20 cellular contexts compared by ENCODE assay signal in genomic region chr7:150997817-150998216, GRCh38. TPM values are rescaled to one million over a fixed set of nuclear protein-coding genes. Genes with fewer than 3 reads are reported as not detected.
A peak's percentile ranks its signal among the peaks of the same experiment; 100 is the strongest.
DNase-seq lines count a peak whose midpoint lies in the region; ATAC-seq, FAIRE-seq and TF ChIP-seq lines count a peak whose summit lies in the region.
"Had no signal": no experiment of that assay in that cellular context is flagged by ENCODE, and none has a peak within 500 bp of the region (broad histone marks: within the 10 kb centered on the region; RNA-seq: fewer than 3 reads in every experiment).

No MANE protein-coding gene starts in this region.

- peaks cover 53% of the 10 kb centered on the region for H3K4me1 Mint-ChIP-seq in CD4-positive, alpha-beta T cell (ENCODE audit: low read depth)
- H3K4me1 Mint-ChIP-seq in central memory CD8-positive, alpha-beta T cell: peaks cover 23% of the 10 kb centered on the region
- peaks cover 17 to 54% (median 46%) of the 10 kb centered on the region in 4 donors for H3K4me1 Mint-ChIP-seq in naive thymus-derived CD8-positive, alpha-beta T cell

- H3K27ac Mint-ChIP-seq in CD4-positive, alpha-beta T cell: no peak overlapping the region
- H3K27ac Mint-ChIP-seq in central memory CD8-positive, alpha-beta T cell (ENCODE audit: low read depth): peak overlapping the region; percentile 82
- peak overlapping the region in 4 of 10 donors; percentile 36 to 84 (median 54) for H3K27ac Mint-ChIP-seq in naive thymus-derived CD8-positive, alpha-beta T cell
- H3K27ac Mint-ChIP-seq: GM23338 had no signal

- H3F3A ChIP-seq in SK-N-SH (replicated peaks; ENCODE audit: insufficient read depth): no peaks in the 10 kb centered on the region

- H3K79me2 ChIP-seq in SK-N-SH (ENCODE audit: insufficient read depth): no peaks in the 10 kb centered on the region

- H3K27me3 ChIP-seq in SK-N-SH (ENCODE audit: insufficient read depth) (no peaks in the 10 kb centered on the region), right atrium auricular region (no peaks in the 10 kb centered on the region)
- no peaks in the 10 kb centered on the region for H3K27me3 ChIP-seq in CD4-positive, alpha-beta T cell (ENCODE audit: control insufficient read depth, insufficient read depth, low read length)

- H3K9ac ChIP-seq in SK-N-SH: no peak overlapping the region

- DNase-seq in SK-N-SH (peak; percentile 21), HTR-8/SVneo (ENCODE audit: insufficient read length, low spot score) (no peak), right atrium auricular region (ENCODE audit: low spot score) (no peak), cardiac septum (ENCODE audit: low spot score) (no peak)
- DNase-seq in CD4-positive, alpha-beta T cell: no peak
- DNase-seq in central memory CD8-positive, alpha-beta T cell (ENCODE audit: low spot score in 2 of 2): no peak
- no peak for DNase-seq in naive thymus-derived CD8-positive, alpha-beta T cell
- DNase-seq: AML-193; CD4-positive, CD25-positive, alpha-beta regulatory T cell; NCI-H1105; NCI-H2081; NCI-H446 treated with DMSO at 0.1 percent for 48 hours; SHP77 had no signal

- no peaks in the 10 kb centered on the region for H4K20me1 ChIP-seq in SK-N-SH (ENCODE audit: insufficient read depth)

- no peaks in the 10 kb centered on the region for H3K36me3 Mint-ChIP-seq in CD4-positive, alpha-beta T cell (ENCODE audit: low read depth)
- peaks cover 7% of the 10 kb centered on the region for H3K36me3 Mint-ChIP-seq in central memory CD8-positive, alpha-beta T cell (ENCODE audit: insufficient read depth)
- no peaks in the 10 kb centered on the region for H3K36me3 Mint-ChIP-seq in naive thymus-derived CD8-positive, alpha-beta T cell

- peak overlapping the region; percentile 58 for H3K4me3 Mint-ChIP-seq in CD4-positive, alpha-beta T cell
- H3K4me3 Mint-ChIP-seq in central memory CD8-positive, alpha-beta T cell: no peak overlapping the region
- H3K4me3 Mint-ChIP-seq in naive thymus-derived CD8-positive, alpha-beta T cell: peak overlapping the region in 7 of 10 donors; percentile 9 to 60 (median 33)
- H3K4me3 Mint-ChIP-seq: GM23338 had no signal

- 59% methylated on average over 5 of the region's 5 CpGs for WGBS in SK-N-SH (ENCODE audit: low lambda C conversion rate)

- no peaks in the 10 kb centered on the region for H3K9me2 ChIP-seq in SK-N-SH

- H3K4me2 ChIP-seq in SK-N-SH: no peak overlapping the region
- H3K4me2 ChIP-seq: GM23338 had no signal

- no peak overlapping the region for H2AFZ ChIP-seq in SK-N-SH (ENCODE audit: low read depth)
- H2AFZ ChIP-seq: GM23338 had no signal

- H3K4me3 ChIP-seq in SK-N-SH (ENCODE audit: low read depth in 2 of 2, low read length in 1 of 2) (no peak overlapping the region), right atrium auricular region (no peak overlapping the region)
- H3K4me3 ChIP-seq: GM23338, K562 had no signal

- TF ChIP-seq EP300 in SK-N-SH (IDR thresholded peaks at IDR 0.05; ENCODE audit: borderline replicate concordance in 1 of 2, low read depth in 1 of 2, low read length in 1 of 2): no peak

- ATAC-seq in SK-N-SH treated with all-trans-retinoic acid at 6 μM for 48 hours: no peak
- ATAC-seq in CD4-positive, alpha-beta T cell (ENCODE audit: poor library complexity): no peak
- no peak for ATAC-seq in central memory CD8-positive, alpha-beta T cell (replicated peaks; ENCODE audit: extremely low read depth, poor library complexity, severe bottlenecking)
- no peak for ATAC-seq in naive thymus-derived CD8-positive, alpha-beta T cell
- ATAC-seq: GM23338 had no signal

- no peak overlapping the region for H3K27ac ChIP-seq in SK-N-SH (ENCODE audit: low read depth in 2 of 2, low read length in 1 of 2)
- H3K27ac ChIP-seq in CD4-positive, alpha-beta T cell (ENCODE audit: low read depth, low read length): no peak overlapping the region
- no peak overlapping the region for H3K27ac ChIP-seq in right atrium auricular region
- H3K27ac ChIP-seq: 22Rv1 had no signal

- H3K9me3 ChIP-seq in SK-N-SH: no peaks in the 10 kb centered on the region
- H3K9me3 ChIP-seq in CD4-positive, alpha-beta T cell (ENCODE audit: control insufficient read depth, low read length): no peaks in the 10 kb centered on the region
- H3K9me3 ChIP-seq in right atrium auricular region: no peaks in the 10 kb centered on the region

- TF ChIP-seq RAD21 in SK-N-SH (IDR thresholded peaks at IDR 0.05; ENCODE audit: low read length): no peak

- no peaks in the 10 kb centered on the region for H3K9me3 Mint-ChIP-seq in CD4-positive, alpha-beta T cell
- H3K9me3 Mint-ChIP-seq in central memory CD8-positive, alpha-beta T cell: no peaks in the 10 kb centered on the region
- peaks cover 0 to 2% (median 0%) of the 10 kb centered on the region in 9 donors for H3K9me3 Mint-ChIP-seq in naive thymus-derived CD8-positive, alpha-beta T cell
- H3K9me3 Mint-ChIP-seq: CD4-positive, CD25-positive, alpha-beta regulatory T cell; GM23338 had no signal

- H3K36me3 ChIP-seq in SK-N-SH (replicated peaks in 1 of 2; ENCODE audit: control insufficient read depth in 1 of 2, insufficient read depth in 2 of 2, low read length in 1 of 2) (no peaks in the 10 kb centered on the region), right atrium auricular region (no peaks in the 10 kb centered on the region)

- H3K27me3 Mint-ChIP-seq in CD4-positive, alpha-beta T cell: no peaks in the 10 kb centered on the region
- H3K27me3 Mint-ChIP-seq in central memory CD8-positive, alpha-beta T cell: peaks cover 9% of the 10 kb centered on the region
- peaks cover 0 to 3% (median 0%) of the 10 kb centered on the region in 5 donors for H3K27me3 Mint-ChIP-seq in naive thymus-derived CD8-positive, alpha-beta T cell

- no peak for TF ChIP-seq CTCF in SK-N-SH (IDR thresholded peaks at IDR 0.05)
- no peak for TF ChIP-seq CTCF in CD4-positive, alpha-beta T cell (IDR thresholded peaks at IDR 0.05)
- TF ChIP-seq CTCF in right atrium auricular region (IDR thresholded peaks at IDR 0.05): no peak

- POLR2A ChIA-PET in SK-N-SH (lab: Yijun Ruan, JAX): interaction anchor here (1.0 kb wide), 1 partner anchor 12 kb away, joined by 3 read pairs; no protein-coding TSS in a partner anchor
- POLR2A ChIA-PET in CD4-positive, alpha-beta T cell (lab: Charles Lee): interaction anchor here (0.7 to 2.3 kb wide), 3 partner anchors 11 to 16 kb away, joined by 4 to 7 read pairs (median 7); no protein-coding TSS in a partner anchor
- POLR2A ChIA-PET in naive thymus-derived CD8-positive, alpha-beta T cell (lab: Charles Lee): interaction anchor here (1.0 to 3.6 kb wide), 4 partner anchors 10 to 59 kb away, joined by 3 to 17 read pairs (median 6); no protein-coding TSS in a partner anchor

- intact Hi-C loops in CD4-positive, alpha-beta T cell (cut with DNase I, micrococcal nuclease): no loop called here
- intact Hi-C loops in cardiac septum (cut with DNase I): no loop called here

- peaks cover 0 to 11% of the 10 kb centered on the region in 2 experiments; a peak in 1 of 4 replicates for H3K4me1 ChIP-seq in SK-N-SH (ENCODE audit: control insufficient read depth in 1 of 2, insufficient read depth in 2 of 2, low read depth in 1 of 2, low read length in 1 of 2)
- H3K4me1 ChIP-seq in right atrium auricular region: peaks cover 0 to 26% of the 10 kb centered on the region in 2 donors

- FAIRE-seq in HTR-8/SVneo (lab: Jason Lieb, UNC): no peak
- FAIRE-seq: GM12892, GM18507, K562 had no signal

- CTCF ChIA-PET in SK-N-SH (lab: Yijun Ruan, JAX): interaction anchor here (1.2 to 2.8 kb wide), 8 partner anchors 9 to 126 kb away, joined by 3 to 12 read pairs (median 6); no protein-coding TSS in a partner anchor
- CTCF ChIA-PET in CD4-positive, alpha-beta T cell (lab: Charles Lee): interaction anchor here (1.6 kb wide), 1 partner anchor 20 kb away, joined by 3 read pairs; no protein-coding TSS in a partner anchor

TF ChIP-seq in SK-N-SH, 30 proteins besides CTCF, POLR2A, EP300 and RAD21 (continues in another document):
- TF ChIP-seq MXI1 (IDR thresholded peaks at IDR 0.05; ENCODE audit: low read depth, low read length): no peak

RNA-seq across cellular contexts. Expression of gene NOS3, which starts 7.0 kb away (rescaled TPM):
- 0.15 and 0.41 TPM in 2 replicates for polyA plus RNA-seq in SK-N-SH (2012; rRNA removed)
- 0.01 and 0.24 TPM in 2 replicates for polyA plus RNA-seq in SK-N-SH (2012; cell fraction: cytosol; rRNA removed)
- polyA plus RNA-seq in SK-N-SH (2012; cell fraction: nucleus; rRNA removed): 0.09 and 0.13 TPM in 2 replicates
- total RNA-seq in CD4-positive, alpha-beta T cell: 1 to 10 TPM; 3.9 to 7.1 TPM
- total RNA-seq in naive thymus-derived CD8-positive, alpha-beta T cell: 1 to 10 TPM; 1.7 to 1.8 TPM
- polyA plus RNA-seq in naive thymus-derived CD8-positive, alpha-beta T cell: 1 to 10 TPM; 1.4 to 3.3 (median 2.0) TPM
- total RNA-seq in right atrium auricular region: 10 to 100 TPM; 14.5 to 78.6 TPM
- 26.5 TPM for total RNA-seq in cardiac septum

RNA-seq across cellular contexts. Expression of gene KCNH2, which starts 19.7 kb away (rescaled TPM):
- polyA plus RNA-seq in SK-N-SH (2012; rRNA removed): 2.2 and 6.4 TPM in 2 replicates
- polyA plus RNA-seq in SK-N-SH (2012; cell fraction: cytosol; rRNA removed): 2.8 and 8.3 TPM in 2 replicates
- 4.1 and 6.1 TPM in 2 replicates for polyA plus RNA-seq in SK-N-SH (2012; cell fraction: nucleus; rRNA removed)
- total RNA-seq in CD4-positive, alpha-beta T cell: 1 to 10 TPM; 1.9 to 2.3 TPM
- 1 to 10 TPM; 1.3 to 1.6 TPM for total RNA-seq in naive thymus-derived CD8-positive, alpha-beta T cell
- polyA plus RNA-seq in naive thymus-derived CD8-positive, alpha-beta T cell: 1 to 10 TPM in 2 of 3 donors, under 1 TPM in 1; 0.45 to 2.5 (median 1.5) TPM
- total RNA-seq in right atrium auricular region (100 to 1,000 TPM; 119 to 128 TPM), cardiac septum (61.9 TPM)
- total RNA-seq: RPMI7951 had no signal

RNA-seq across cellular contexts. Expression of gene ATG9B, which starts 26.5 kb away (rescaled TPM):
- 0.52 and 0.67 TPM in 2 replicates for polyA plus RNA-seq in SK-N-SH (2012; rRNA removed)
- 0.27 and 0.37 TPM in 2 replicates for polyA plus RNA-seq in SK-N-SH (2012; cell fraction: cytosol; rRNA removed)
- 3.1 and 3.4 TPM in 2 replicates for polyA plus RNA-seq in SK-N-SH (2012; cell fraction: nucleus; rRNA removed)
- 10 to 100 TPM; 16.8 to 17.1 TPM for total RNA-seq in CD4-positive, alpha-beta T cell
- 10 to 100 TPM; 34.6 to 42.2 TPM for total RNA-seq in naive thymus-derived CD8-positive, alpha-beta T cell
- polyA plus RNA-seq in naive thymus-derived CD8-positive, alpha-beta T cell: 10 to 100 TPM in 2 of 3 donors, 1 to 10 TPM in 1; 9.2 to 39.1 (median 24.7) TPM
- total RNA-seq in right atrium auricular region (not detected), cardiac septum (0.13 TPM)

RNA-seq across cellular contexts. Expression of gene ABCB8, which starts 30.4 kb away (rescaled TPM):
- 36.0 and 38.3 TPM in 2 replicates for polyA plus RNA-seq in SK-N-SH (2012; rRNA removed)
- polyA plus RNA-seq in SK-N-SH (2012; cell fraction: cytosol; rRNA removed): 7.9 and 16.1 TPM in 2 replicates
- polyA plus RNA-seq in SK-N-SH (2012; cell fraction: nucleus; rRNA removed): 145 and 146 TPM in 2 replicates
- 10 to 100 TPM; 57.0 to 62.2 TPM for total RNA-seq in CD4-positive, alpha-beta T cell
- total RNA-seq in naive thymus-derived CD8-positive, alpha-beta T cell: 10 to 100 TPM; 71.3 to 74.7 TPM
- polyA plus RNA-seq in naive thymus-derived CD8-positive, alpha-beta T cell: 10 to 100 TPM; 17.1 to 18.4 (median 17.4) TPM
- total RNA-seq in right atrium auricular region: 10 to 100 TPM; 11.9 to 20.6 TPM
- 28.5 TPM for total RNA-seq in cardiac septum

RNA-seq across cellular contexts. Expression of gene ASIC3, which starts 50.5 kb away (rescaled TPM):
- 4.0 and 4.5 TPM in 2 replicates for polyA plus RNA-seq in SK-N-SH (2012; rRNA removed)
- polyA plus RNA-seq in SK-N-SH (2012; cell fraction: cytosol; rRNA removed): 0.72 and 0.77 TPM in 2 replicates
- polyA plus RNA-seq in SK-N-SH (2012; cell fraction: nucleus; rRNA removed): 39.2 and 57.2 TPM in 2 replicates
- total RNA-seq in CD4-positive, alpha-beta T cell: 10 to 100 TPM; 13.8 to 15.2 TPM
- 10 to 100 TPM; 13.5 TPM for total RNA-seq in naive thymus-derived CD8-positive, alpha-beta T cell
- polyA plus RNA-seq in naive thymus-derived CD8-positive, alpha-beta T cell: not detected
- total RNA-seq in right atrium auricular region: 1 to 10 TPM; 1.1 to 1.2 TPM
- total RNA-seq in cardiac septum: 5.2 TPM
- polyA plus RNA-seq: CD4-positive, CD25-positive, alpha-beta regulatory T cell had no signal

Comparison
In these comparisons a context has a peak if more than half of its experiments do, and no peak if none do; other contexts are left out.
1. RNA of gene KCNH2, which starts 19.7 kb away (total RNA-seq): 119 to 128 TPM in right atrium auricular region and 61.9 TPM in cardiac septum (single experiment); 1.9 to 2.3 TPM in CD4-positive, alpha-beta T cell and 1.3 to 1.6 TPM in naive thymus-derived CD8-positive, alpha-beta T cell; every median in the first group is over 10 times any median in the second.
2. RNA of gene ATG9B, which starts 26.5 kb away (total RNA-seq): 34.6 to 42.2 TPM in naive thymus-derived CD8-positive, alpha-beta T cell and 16.8 to 17.1 TPM in CD4-positive, alpha-beta T cell; not detected in right atrium auricular region and 0.13 TPM in cardiac septum (single experiment); every median in the first group is over 10 times any median in the second.